1 cellular context compared by ENCODE assay signal in the genomic region with DNA sequence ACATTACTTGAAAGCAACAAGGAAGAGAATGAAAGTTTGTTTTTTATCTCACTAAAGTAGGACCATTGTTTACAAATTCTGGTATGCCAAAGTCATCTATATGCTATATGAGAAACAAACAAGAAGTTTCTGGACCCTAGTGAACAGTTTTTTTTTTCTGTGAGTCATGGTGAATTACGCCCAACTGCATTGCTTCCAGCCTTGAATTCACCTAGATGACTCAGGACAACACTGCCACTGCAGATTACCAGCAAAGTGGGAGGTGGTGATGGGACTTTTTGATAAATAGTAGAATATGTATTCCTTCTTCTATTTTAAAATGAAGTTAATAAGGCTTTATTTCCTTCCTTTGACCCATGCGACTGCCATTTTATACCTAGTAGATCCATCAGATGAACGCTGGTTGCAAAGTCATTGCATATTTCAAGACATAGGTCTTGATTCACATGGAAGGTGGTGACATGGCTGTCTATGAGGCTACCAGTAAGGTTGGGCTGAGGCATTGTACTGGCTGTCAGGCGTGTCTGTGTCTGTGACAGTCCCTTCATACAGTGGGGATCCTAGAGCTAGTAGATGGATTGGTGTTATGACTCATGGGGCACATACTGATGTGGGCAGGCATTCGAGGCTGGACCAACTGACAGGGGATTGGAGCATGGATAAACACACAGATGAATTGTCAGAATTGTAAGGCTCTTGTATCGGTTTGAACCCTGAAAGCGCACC.
TF ChIP-seq lines count a peak whose summit lies in the region.

No MANE protein-coding gene starts in this region.

TF ChIP-seq in A549, 52 proteins besides CTCF, POLR2A, EP300 and RAD21 (continued from another document):
- TF ChIP-seq, protein P1, sequence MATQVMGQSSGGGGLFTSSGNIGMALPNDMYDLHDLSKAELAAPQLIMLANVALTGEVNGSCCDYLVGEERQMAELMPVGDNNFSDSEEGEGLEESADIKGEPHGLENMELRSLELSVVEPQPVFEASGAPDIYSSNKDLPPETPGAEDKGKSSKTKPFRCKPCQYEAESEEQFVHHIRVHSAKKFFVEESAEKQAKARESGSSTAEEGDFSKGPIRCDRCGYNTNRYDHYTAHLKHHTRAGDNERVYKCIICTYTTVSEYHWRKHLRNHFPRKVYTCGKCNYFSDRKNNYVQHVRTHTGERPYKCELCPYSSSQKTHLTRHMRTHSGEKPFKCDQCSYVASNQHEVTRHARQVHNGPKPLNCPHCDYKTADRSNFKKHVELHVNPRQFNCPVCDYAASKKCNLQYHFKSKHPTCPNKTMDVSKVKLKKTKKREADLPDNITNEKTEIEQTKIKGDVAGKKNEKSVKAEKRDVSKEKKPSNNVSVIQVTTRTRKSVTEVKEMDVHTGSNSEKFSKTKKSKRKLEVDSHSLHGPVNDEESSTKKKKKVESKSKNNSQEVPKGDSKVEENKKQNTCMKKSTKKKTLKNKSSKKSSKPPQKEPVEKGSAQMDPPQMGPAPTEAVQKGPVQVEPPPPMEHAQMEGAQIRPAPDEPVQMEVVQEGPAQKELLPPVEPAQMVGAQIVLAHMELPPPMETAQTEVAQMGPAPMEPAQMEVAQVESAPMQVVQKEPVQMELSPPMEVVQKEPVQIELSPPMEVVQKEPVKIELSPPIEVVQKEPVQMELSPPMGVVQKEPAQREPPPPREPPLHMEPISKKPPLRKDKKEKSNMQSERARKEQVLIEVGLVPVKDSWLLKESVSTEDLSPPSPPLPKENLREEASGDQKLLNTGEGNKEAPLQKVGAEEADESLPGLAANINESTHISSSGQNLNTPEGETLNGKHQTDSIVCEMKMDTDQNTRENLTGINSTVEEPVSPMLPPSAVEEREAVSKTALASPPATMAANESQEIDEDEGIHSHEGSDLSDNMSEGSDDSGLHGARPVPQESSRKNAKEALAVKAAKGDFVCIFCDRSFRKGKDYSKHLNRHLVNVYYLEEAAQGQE (IDR thresholded peaks at IDR 0.05) = no peak
- TF ChIP-seq TFCP2L1 (CRISPR knock-in tag; IDR thresholded peaks at IDR 0.05) (no peak), MAZ (IDR thresholded peaks at IDR 0.05; ENCODE audit: borderline replicate concordance, low read depth, low read length) (no peak), CHD2 (IDR thresholded peaks at IDR 0.05; ENCODE audit: low read length, partially characterized antibody) (no peak), CBX8 (IDR thresholded peaks at IDR 0.05) (no peak), FOXS1 (CRISPR knock-in tag; IDR thresholded peaks at IDR 0.05) (no peak), PHF8 (IDR thresholded peaks at IDR 0.05; ENCODE audit: borderline replicate concordance, low read depth) (no peak), MYC (IDR thresholded peaks at IDR 0.05; ENCODE audit: borderline replicate concordance, low read length) (no peak)
